In genomic region chr19:42324655-42325307, GRCh38 we compare ENCODE assay signal across 9 cellular contexts. TPM values are rescaled to one million over a fixed set of nuclear protein-coding genes. Genes with fewer than 3 reads are reported as not detected.
DNase-seq lines count a peak whose midpoint lies in the region; ATAC-seq and TF ChIP-seq lines count a peak whose summit lies in the region.
"Had no signal": no experiment of that assay in that cellular context is flagged by ENCODE, and none has a peak within 500 bp of the region (broad histone marks: within the 10 kb centered on the region; RNA-seq: fewer than 3 reads in every experiment).

No MANE protein-coding gene starts in this region.

- no peak overlapping the region for H3K27ac ChIP-seq in A673 (ENCODE audit: low read depth, low read length, poor library complexity, severe bottlenecking)
- no peak overlapping the region for H3K27ac ChIP-seq in mammary epithelial cell (ENCODE audit: insufficient read depth, low read depth, low read length)
- no peak overlapping the region for H3K27ac ChIP-seq in muscle layer of duodenum (ENCODE audit: low read length)

- POLR2A ChIA-PET in A673 (lab: Charles Lee; ENCODE audit: low non-redundant PET), result interaction anchor here (0.6 kb wide), 1 partner anchor 1899 kb away, joined by 5 read pairs; no protein-coding TSS in a partner anchor

- dilution Hi-C loops in mammary epithelial cell (cut with HindIII; ENCODE audit: low sequenced_read_pairs), result no loop called here

- WGBS in mammary epithelial cell (ENCODE audit: low coverage, missing lambda C conversion rate), result 5% methylated on average over 14 of the region's 38 CpGs

- peak overlapping the region; percentile 90 to 97 (median 94) for H3K4me3 Mint-ChIP-seq in IgD-negative memory B cell

- intact Hi-C loops in A673 (cut with micrococcal nuclease; ENCODE audit: unreplicated experiment), result loop anchor here (1.0 to 5.0 kb wide), 2 partner anchors 78 to 217 kb away; no protein-coding TSS in a partner anchor
- intact Hi-C loops in mammary epithelial cell (cut with micrococcal nuclease), result loop anchor here (1.0 to 5.0 kb wide), 9 partner anchors 22 to 216 kb away; partner anchors contain the start of genes PAFAH1B3 and PRR19

- H3K4me1 ChIP-seq in A673 (ENCODE audit: insufficient read depth, low read length, poor library complexity, severe bottlenecking) (peaks cover 5% of the 10 kb centered on the region), mammary epithelial cell (ENCODE audit: insufficient read depth, low read length) (peaks cover 13% of the 10 kb centered on the region), muscle layer of duodenum (ENCODE audit: control insufficient read depth in 1 of 2, insufficient read depth in 2 of 2, low read length in 2 of 2) (peaks cover 0 to 32% of the 10 kb centered on the region in 2 donors)

- H3K79me2 ChIP-seq in mammary epithelial cell (ENCODE audit: insufficient read depth, low read length), result peaks cover 20% of the 10 kb centered on the region

- H3K9me3 Mint-ChIP-seq in IgD-negative memory B cell, result no peaks in the 10 kb centered on the region

- no peaks in the 10 kb centered on the region for H4K20me1 ChIP-seq in mammary epithelial cell (ENCODE audit: insufficient read depth, low read length)

- peaks cover 12% of the 10 kb centered on the region for H3K27me3 Mint-ChIP-seq in IgD-negative memory B cell

- H2AFZ ChIP-seq in mammary epithelial cell (ENCODE audit: low read depth, low read length), result peak overlapping the region; percentile 88

- H3K4me3 ChIP-seq in A673 (ENCODE audit: low read depth, low read length, poor library complexity, severe bottlenecking) (peak overlapping the region; percentile 88), mammary epithelial cell (replicated peaks in 1 of 3; ENCODE audit: insufficient read depth in 1 of 3, low read depth in 2 of 3, low read length in 3 of 3) (peak overlapping the region; percentile 1 to 35 (median 30)), muscle layer of duodenum (ENCODE audit: low read depth in 1 of 2, low read length in 2 of 2) (peak overlapping the region; percentile 73 to 98)

- H3K27ac Mint-ChIP-seq in IgD-negative memory B cell, result peak overlapping the region; percentile 51 to 89 (median 82)

- H3K9me3 ChIP-seq in A673 (ENCODE audit: low read depth, low read length, poor library complexity, severe bottlenecking) (no peaks in the 10 kb centered on the region), mammary epithelial cell (replicated peaks; ENCODE audit: insufficient read depth, low read length) (no peaks in the 10 kb centered on the region), muscle layer of duodenum (ENCODE audit: control insufficient read depth in 1 of 2, low read length in 2 of 2) (no peaks in the 10 kb centered on the region)

- no peaks in the 10 kb centered on the region for H3K36me3 Mint-ChIP-seq in IgD-negative memory B cell

- H3K27me3 ChIP-seq in A673 (replicated peaks; ENCODE audit: insufficient read depth, low read depth, low read length, poor library complexity) (peaks cover 9% of the 10 kb centered on the region), mammary epithelial cell (ENCODE audit: insufficient read depth, low read length) (no peaks in the 10 kb centered on the region), muscle layer of duodenum (ENCODE audit: low read depth, low read length) (peaks cover 12% of the 10 kb centered on the region)

- ATAC-seq in GM19351 (IDR thresholded peaks at IDR 0.05; ENCODE audit: unreplicated experiment), result no peak
- no peak for ATAC-seq in GM21381 (IDR thresholded peaks at IDR 0.05; ENCODE audit: unreplicated experiment)

- DNase-seq in A673 (ENCODE audit: low spot score) (no peak), mammary epithelial cell (no peak), NCI-H510A (lab: John Stamatoyannopoulos, UW) (no peak), NOMO-1 treated with DMSO at 0.1 percent for 48 hours (lab: John Stamatoyannopoulos, UW; ENCODE audit: unreplicated experiment) (no peak)

- TF ChIP-seq CTCF in A673 (conservative IDR thresholded peaks at IDR 0.05; ENCODE audit: low read depth, low read length), result no peak
- no peak for TF ChIP-seq CTCF in mammary epithelial cell (conservative IDR thresholded peaks at IDR 0.05 in 1 of 2, IDR thresholded peaks at IDR 0.05 in 1 of 2; ENCODE audit: extremely low read depth in 1 of 2, insufficient read depth in 1 of 2, low read depth in 1 of 2, low read length in 2 of 2)

- H3K4me1 Mint-ChIP-seq in IgD-negative memory B cell, result peaks cover 15 to 22% (median 22%) of the 10 kb centered on the region in 3 donors

- H3K36me3 ChIP-seq in A673 (ENCODE audit: insufficient read depth, low read length, poor library complexity, severe bottlenecking), result no peaks in the 10 kb centered on the region
- H3K36me3 ChIP-seq in mammary epithelial cell (ENCODE audit: insufficient read depth, low read length), result no peaks in the 10 kb centered on the region
- no peaks in the 10 kb centered on the region for H3K36me3 ChIP-seq in muscle layer of duodenum (ENCODE audit: control insufficient read depth in 1 of 2, insufficient read depth in 2 of 2, low read length in 2 of 2)

- peak overlapping the region; percentile 78 for H3K4me2 ChIP-seq in mammary epithelial cell (ENCODE audit: insufficient read depth, low read depth, low read length)

- CTCF ChIA-PET in A673 (lab: Charles Lee), result no interaction called here
- CTCF ChIA-PET in mammary epithelial cell (lab: Charles Lee; ENCODE audit: low non-redundant PET), result no interaction called here

- BruUV-seq in A673 (replicated peaks; lab: Mats Ljungman, UMichigan) (no TSS peak), mammary epithelial cell (replicated peaks; lab: Mats Ljungman, UMichigan) (no TSS peak)

- no peak overlapping the region for H3K9ac ChIP-seq in mammary epithelial cell (ENCODE audit: insufficient read depth, low read length)

- in situ Hi-C loops in mammary epithelial cell (cut with MboI; ENCODE audit: low sequenced_read_pairs in 2 of 2), result no loop called here

RNA-seq across cellular contexts. Expression of gene MEGF8, which starts 0.7 kb away (rescaled TPM):
- total RNA-seq in A673 (2021) (28.5 and 33.6 TPM in 2 replicates), mammary epithelial cell (10 to 100 TPM; 16.6 to 29.3 TPM)
- polyA plus RNA-seq in IgD-negative memory B cell (0.90 TPM), mammary epithelial cell (7.2 TPM)
- polyA minus RNA-seq in mammary epithelial cell, result 7.1 TPM

RNA-seq across cellular contexts. Expression of gene TMEM145, which starts 11.7 kb away (rescaled TPM):
- total RNA-seq in A673 (2021) (4.9 and 5.7 TPM in 2 replicates), mammary epithelial cell (under 1 TPM in 1 of 2 donors, not detected in 1; 0.21 TPM)
- polyA plus RNA-seq in IgD-negative memory B cell (not detected), mammary epithelial cell (0.03 TPM)
- polyA minus RNA-seq in mammary epithelial cell, result not detected
- total RNA-seq: renal cortical epithelial cell had no signal

RNA-seq across cellular contexts. Expression of gene PAFAH1B3, which starts 22.4 kb away (rescaled TPM):
- total RNA-seq in A673 (2021) (151 and 166 TPM in 2 replicates), mammary epithelial cell (10 to 100 TPM; 32.7 to 57.9 TPM)
- polyA plus RNA-seq in IgD-negative memory B cell (49.0 TPM), mammary epithelial cell (80.7 TPM)
- polyA minus RNA-seq in mammary epithelial cell, result 77.2 TPM

RNA-seq across cellular contexts. Expression of gene PRR19, which starts 22.8 kb away (rescaled TPM):
- total RNA-seq in A673 (2021) (2.5 and 3.6 TPM in 2 replicates), mammary epithelial cell (1 to 10 TPM; 1.0 to 1.7 TPM)
- polyA plus RNA-seq in IgD-negative memory B cell (0.55 TPM), mammary epithelial cell (2.2 TPM)
- polyA minus RNA-seq in mammary epithelial cell, result 1.7 TPM

RNA-seq across cellular contexts. Expression of gene CIC, which starts 55.7 kb away (rescaled TPM):
- total RNA-seq in A673 (2021), result 75.8 and 80.3 TPM in 2 replicates
- polyA plus RNA-seq in IgD-negative memory B cell, result 4.5 TPM
- 10 to 100 TPM; 37.0 to 91.0 TPM for total RNA-seq in mammary epithelial cell
- 19.4 TPM for polyA plus RNA-seq in mammary epithelial cell
- polyA minus RNA-seq in mammary epithelial cell, result 24.7 TPM

Comparison
In these comparisons a context has a peak if more than half of its experiments do, and no peak if none do; other contexts are left out.
1. H3K4me3 ChIP-seq: peak in every context shown above with its lines; median percentile 88 in A673; 86 in muscle layer of duodenum; 30 in mammary epithelial cell.